14 cellular contexts compared by ENCODE assay signal in genomic region chr14:54447231-54447692, GRCh38. TPM values are rescaled to one million over a fixed set of nuclear protein-coding genes. Genes with fewer than 3 reads are reported as not detected.
A peak's percentile ranks its signal among the peaks of the same experiment; 100 is the strongest.
DNase-seq lines count a peak whose midpoint lies in the region; ATAC-seq and TF ChIP-seq lines count a peak whose summit lies in the region.
"Had no signal": no experiment of that assay in that cellular context is flagged by ENCODE, and none has a peak within 500 bp of the region (broad histone marks: within the 10 kb centered on the region; RNA-seq: fewer than 3 reads in every experiment).

No MANE protein-coding gene starts in this region.

- no peaks in the 10 kb centered on the region for H3K36me3 Mint-ChIP-seq in natural killer cell treated with Interleukin-12 subunit alpha and Interleukin-12 subunit beta and Interleukin-15 and Interleukin-18, amount 100 ng/mL, for 72 hours
- H3K36me3 Mint-ChIP-seq in endothelial cell (ENCODE audit: low read depth, unreplicated experiment), result no peaks in the 10 kb centered on the region
- H3K36me3 Mint-ChIP-seq: naive B cell; stimulated activated naive B cell treated with anti-CD40 and anti-IgM and Interleukin-4, amounts not matched to agents 10 μg/mL and 1 μg/mL and 100 μg/mL, for 72 hours had no signal

- ATAC-seq in natural killer cell treated with Interleukin-12 subunit alpha and Interleukin-12 subunit beta and Interleukin-15 and Interleukin-18, amount 100 ng/mL, for 72 hours, result peak; percentile 81 to 87
- ATAC-seq in GM19351 (IDR thresholded peaks at IDR 0.05; ENCODE audit: unreplicated experiment) (no peak), GM21360 (IDR thresholded peaks at IDR 0.05; ENCODE audit: unreplicated experiment) (no peak)
- ATAC-seq: stimulated activated naive B cell treated with anti-CD40 and anti-IgM and Interleukin-4, amounts not matched to agents 10 μg/mL and 1 μg/mL and 100 μg/mL, for 72 hours had no signal

- H3K27me3 ChIP-seq in colonic mucosa, result no peaks in the 10 kb centered on the region

- DNase-seq in ELR (ENCODE audit: low read depth), result peak; percentile 51
- DNase-seq in NCI-H226, result peak; percentile 52
- peak; percentile 82 for DNase-seq in colonic mucosa
- DNase-seq in natural killer cell treated with Interleukin-12 subunit alpha and Interleukin-12 subunit beta and Interleukin-15 and Interleukin-18, amount 100 ng/mL, for 72 hours (ENCODE audit: low spot score), result no peak
- no peak for DNase-seq in dermis blood vessel endothelial cell
- no peak for DNase-seq in endothelial cell (ENCODE audit: low spot score)
- DNase-seq: activated CD4-positive, alpha-beta T cell treated with anti-CD3 and anti-CD28 coated beads for 1 hour; activated naive CD4-positive, alpha-beta T cell treated with anti-CD3 and anti-CD28 coated beads, Interleukin-2, amount 50 U/mL, for 16 hours; COR-L47; naive B cell; NCI-H2029; stimulated activated naive B cell treated with anti-CD40 and anti-IgM and Interleukin-4, amounts not matched to agents 10 μg/mL and 1 μg/mL and 100 μg/mL, for 72 hours had no signal

- H3K4me1 Mint-ChIP-seq in natural killer cell treated with Interleukin-12 subunit alpha and Interleukin-12 subunit beta and Interleukin-15 and Interleukin-18, amount 100 ng/mL, for 72 hours (ENCODE audit: low read depth in 2 of 2), result peaks cover 0 to under 1% of the 10 kb centered on the region in 2 donors
- H3K4me1 Mint-ChIP-seq in endothelial cell (ENCODE audit: unreplicated experiment), result no peaks in the 10 kb centered on the region

- H3K9me3 Mint-ChIP-seq in natural killer cell treated with Interleukin-12 subunit alpha and Interleukin-12 subunit beta and Interleukin-15 and Interleukin-18, amount 100 ng/mL, for 72 hours, result no peaks in the 10 kb centered on the region
- H3K9me3 Mint-ChIP-seq in endothelial cell (ENCODE audit: unreplicated experiment), result no peaks in the 10 kb centered on the region
- H3K9me3 Mint-ChIP-seq: naive B cell had no signal

- no peak overlapping the region for H3K4me3 Mint-ChIP-seq in natural killer cell treated with Interleukin-12 subunit alpha and Interleukin-12 subunit beta and Interleukin-15 and Interleukin-18, amount 100 ng/mL, for 72 hours
- no peak overlapping the region for H3K4me3 Mint-ChIP-seq in endothelial cell (ENCODE audit: unreplicated experiment)
- H3K4me3 Mint-ChIP-seq: naive B cell; stimulated activated naive B cell treated with anti-CD40 and anti-IgM and Interleukin-4, amounts not matched to agents 10 μg/mL and 1 μg/mL and 100 μg/mL, for 72 hours had no signal

- peaks cover 20 to 26% of the 10 kb centered on the region in 2 donors for H3K27me3 Mint-ChIP-seq in natural killer cell treated with Interleukin-12 subunit alpha and Interleukin-12 subunit beta and Interleukin-15 and Interleukin-18, amount 100 ng/mL, for 72 hours
- peaks cover 2% of the 10 kb centered on the region for H3K27me3 Mint-ChIP-seq in endothelial cell (ENCODE audit: unreplicated experiment)

- H3K9ac ChIP-seq in colonic mucosa (ENCODE audit: low read depth in 2 of 2, low read length in 2 of 2), result no peak overlapping the region

- H3K4me3 ChIP-seq in colonic mucosa, result no peak overlapping the region

- peaks cover 3% of the 10 kb centered on the region for H3K4me1 ChIP-seq in colonic mucosa

- no peak overlapping the region for H3K27ac Mint-ChIP-seq in natural killer cell treated with Interleukin-12 subunit alpha and Interleukin-12 subunit beta and Interleukin-15 and Interleukin-18, amount 100 ng/mL, for 72 hours
- H3K27ac Mint-ChIP-seq in endothelial cell (ENCODE audit: unreplicated experiment), result no peak overlapping the region
- H3K27ac Mint-ChIP-seq: naive B cell; stimulated activated naive B cell treated with anti-CD40 and anti-IgM and Interleukin-4, amounts not matched to agents 10 μg/mL and 1 μg/mL and 100 μg/mL, for 72 hours had no signal

- no peaks in the 10 kb centered on the region for H3K9me3 ChIP-seq in colonic mucosa

- peak overlapping the region; percentile 82 for H3K27ac ChIP-seq in colonic mucosa

- H3K36me3 ChIP-seq in colonic mucosa, result no peaks in the 10 kb centered on the region

- TF ChIP-seq CTCF in colonic mucosa (IDR thresholded peaks at IDR 0.05) (no peak), endothelial cell (IDR thresholded peaks at IDR 0.05; ENCODE audit: unreplicated experiment) (no peak)

- intact Hi-C loops in colonic mucosa (cut with DNase I), result no loop called here

RNA-seq across cellular contexts. Expression of gene CNIH1, which starts 6.1 kb away (rescaled TPM):
- total RNA-seq in colonic mucosa (100 to 1,000 TPM; 117 to 125 TPM), dermis blood vessel endothelial cell (156 and 160 TPM in 2 replicates), endothelial cell (ENCODE audit: unreplicated experiment) (87.8 TPM)
- total RNA-seq in natural killer cell treated with Interleukin-12 subunit alpha and Interleukin-12 subunit beta and Interleukin-15 and Interleukin-18, amount 100 ng/mL, for 72 hours, result 10 to 100 TPM; 51.7 to 56.8 TPM

RNA-seq across cellular contexts. Expression of gene GMFB, which starts 41.5 kb away (rescaled TPM):
- total RNA-seq in colonic mucosa (10 to 100 TPM; 67.8 to 85.7 TPM), dermis blood vessel endothelial cell (113 and 114 TPM in 2 replicates), endothelial cell (ENCODE audit: unreplicated experiment) (86.2 TPM)
- 10 to 100 TPM; 29.7 to 43.9 TPM for total RNA-seq in natural killer cell treated with Interleukin-12 subunit alpha and Interleukin-12 subunit beta and Interleukin-15 and Interleukin-18, amount 100 ng/mL, for 72 hours

RNA-seq across cellular contexts. Expression of gene CDKN3, which starts 50.5 kb away (rescaled TPM):
- total RNA-seq in colonic mucosa (10 to 100 TPM; 19.1 to 59.5 TPM), dermis blood vessel endothelial cell (34.4 and 83.6 TPM in 2 replicates), endothelial cell (ENCODE audit: unreplicated experiment) (12.2 TPM)
- 10 to 100 TPM; 31.1 to 38.4 TPM for total RNA-seq in natural killer cell treated with Interleukin-12 subunit alpha and Interleukin-12 subunit beta and Interleukin-15 and Interleukin-18, amount 100 ng/mL, for 72 hours

Comparison
In these comparisons a context has a peak if more than half of its experiments do, and no peak if none do; other contexts are left out.
1. DNase-seq: peak in ELR (single experiment), NCI-H226 (single experiment) and colonic mucosa (single experiment); none in natural killer cell treated with Interleukin-12 subunit alpha and Interleukin-12 subunit beta and Interleukin-15 and Interleukin-18, amount 100 ng/mL, for 72 hours (single experiment), dermis blood vessel endothelial cell (single experiment) and endothelial cell (single experiment).
2. ATAC-seq: peak in natural killer cell treated with Interleukin-12 subunit alpha and Interleukin-12 subunit beta and Interleukin-15 and Interleukin-18, amount 100 ng/mL, for 72 hours (2 of 2); none in GM19351 (single experiment) and GM21360 (single experiment).